Comparison of ENCODE assay signal across 28 cellular contexts in the genomic region with DNA sequence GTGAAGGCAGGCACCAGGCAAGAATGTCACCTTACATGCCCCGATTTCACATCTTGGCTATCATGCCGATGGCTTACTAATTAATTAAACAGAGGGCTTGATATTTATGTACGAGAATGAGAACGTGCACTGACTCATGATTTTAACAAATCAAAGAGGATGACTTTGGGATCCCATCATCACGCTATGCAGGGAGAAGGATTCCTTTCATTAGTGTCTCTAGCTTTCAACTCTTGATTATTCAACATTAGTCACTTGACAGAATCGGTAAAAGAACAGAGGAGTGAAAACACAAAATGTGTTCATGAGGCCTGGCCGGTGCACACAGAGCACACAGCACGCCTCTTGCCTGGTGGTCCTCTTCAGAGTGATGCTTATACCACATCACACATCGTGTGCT.
DNase-seq lines count a peak whose midpoint lies in the region; ATAC-seq, FAIRE-seq and TF ChIP-seq lines count a peak whose summit lies in the region.
"Had no signal": no experiment of that assay in that cellular context is flagged by ENCODE, and none has a peak within 500 bp of the region (broad histone marks: within the 10 kb centered on the region; RNA-seq: fewer than 3 reads in every experiment).

No MANE protein-coding gene starts in this region.

- H3K27me3 ChIP-seq in astrocyte (ENCODE audit: insufficient read depth, low read length) (no peaks in the 10 kb centered on the region), vagina (no peaks in the 10 kb centered on the region), left lung (no peaks in the 10 kb centered on the region)
- H3K27me3 ChIP-seq: gastrocnemius medialis, MG63, SJCRH30, transverse colon had no signal

- no peak overlapping the region for H3K4me3 Mint-ChIP-seq in astrocyte (ENCODE audit: unreplicated experiment)
- H3K4me3 Mint-ChIP-seq: activated CD8-positive, alpha-beta T cell treated with anti-CD3 and anti-CD28 coated beads, Interleukin-2, amount 10 ng/mL, durations not matched to agents 7 days and 5 days; activated naive CD4-positive, alpha-beta T cell treated with anti-CD3 and anti-CD28 coated beads, Interleukin-2, amount 10 ng/mL, durations not matched to agents 7 days and 5 days; natural killer cell had no signal

- no peak overlapping the region for H3K4me3 ChIP-seq in astrocyte (ENCODE audit: insufficient read depth, low read depth, low read length)
- H3K4me3 ChIP-seq in epithelial cell of proximal tubule (ENCODE audit: low read depth, low read length) = no peak overlapping the region
- no peak overlapping the region for H3K4me3 ChIP-seq in vagina
- H3K4me3 ChIP-seq in left lung = no peak overlapping the region
- H3K4me3 ChIP-seq: gastrocnemius medialis, lung, MG63, mucosa of descending colon, SJCRH30, transverse colon had no signal

- H3K4me1 ChIP-seq in astrocyte (ENCODE audit: insufficient read depth, low read length) (peaks cover 16% of the 10 kb centered on the region), vagina (no peaks in the 10 kb centered on the region), left lung (no peaks in the 10 kb centered on the region)
- H3K4me1 ChIP-seq: gastrocnemius medialis, SJCRH30, transverse colon had no signal

- H3K9me3 ChIP-seq in astrocyte (ENCODE audit: insufficient read depth, low read depth, low read length) (peaks cover 4% of the 10 kb centered on the region), vagina (no peaks in the 10 kb centered on the region), left lung (peaks cover 0 to 23% of the 10 kb centered on the region in 2 donors)
- H3K9me3 ChIP-seq: gastrocnemius medialis had no signal

- no peaks in the 10 kb centered on the region for H4K20me1 ChIP-seq in astrocyte (ENCODE audit: insufficient read depth, low read length)

- H3K79me2 ChIP-seq in astrocyte (ENCODE audit: insufficient read depth, low read length) = no peaks in the 10 kb centered on the region

- peaks cover 6% of the 10 kb centered on the region for H3K36me3 Mint-ChIP-seq in astrocyte (ENCODE audit: low read depth, unreplicated experiment)

- peak overlapping the region; percentile 6 for H3K9ac ChIP-seq in astrocyte (ENCODE audit: low read length)

- H3K36me3 ChIP-seq in astrocyte (ENCODE audit: insufficient read depth, low read length) = peaks cover 7% of the 10 kb centered on the region
- no peaks in the 10 kb centered on the region for H3K36me3 ChIP-seq in vagina
- peaks cover 0 to 14% of the 10 kb centered on the region in 2 donors for H3K36me3 ChIP-seq in left lung
- H3K36me3 ChIP-seq: gastrocnemius medialis, transverse colon had no signal

- H3K27me3 Mint-ChIP-seq in astrocyte (ENCODE audit: low read depth, unreplicated experiment) = no peaks in the 10 kb centered on the region
- H3K27me3 Mint-ChIP-seq: activated naive CD4-positive, alpha-beta T cell treated with anti-CD3 and anti-CD28 coated beads, Interleukin-2, amount 10 ng/mL, durations not matched to agents 7 days and 5 days had no signal

- H3K4me2 ChIP-seq in astrocyte (ENCODE audit: low read length) = peak overlapping the region; percentile 62

- H2AFZ ChIP-seq in astrocyte (ENCODE audit: low read depth, low read length) = peak overlapping the region; percentile 32

- FAIRE-seq in astrocyte (lab: Jason Lieb, UNC) = peak; percentile 34
- FAIRE-seq: D721Med, GM18507, GM19239, H54 had no signal

- DNase-seq in HCEC 1CT (peak; percentile 81), astrocyte (ENCODE audit: low read depth) (peak; percentile 45), epithelial cell of proximal tubule (ENCODE audit: low read depth) (peak; percentile 69), OCI-M2 (lab: John Stamatoyannopoulos, UW; ENCODE audit: unreplicated experiment) (no peak), vagina (ENCODE audit: extremely low spot score in 2 of 2) (no peak), left lung (no peak)
- DNase-seq: activated CD4-positive, alpha-beta T cell treated with anti-CD3 and anti-CD28 coated beads for 4 hours; activated CD8-positive, alpha-beta T cell treated with anti-CD3 and anti-CD28 coated beads, Interleukin-2, amount 10 ng/mL, durations not matched to agents 7 days and 5 days; activated naive CD4-positive, alpha-beta T cell treated with anti-CD3 and anti-CD28 coated beads, Interleukin-2, amount 10 ng/mL, durations not matched to agents 7 days and 5 days; gastrocnemius medialis; KG1; MG63; mucosa of descending colon; natural killer cell; NCI-H2029; NCI-H524 treated with DMSO at 0.1 percent for 48 hours; SJCRH30; stimulated activated CD4-positive, alpha-beta T cell treated with anti-CD3 and anti-CD28 coated beads, Interleukin-4, amount 100 ng/mL, for 24 hours; T-helper 9 cell; transverse colon; WERI-Rb-1 had no signal

- H3K4me1 Mint-ChIP-seq in astrocyte (ENCODE audit: low read depth, unreplicated experiment) = no peaks in the 10 kb centered on the region
- H3K4me1 Mint-ChIP-seq: activated naive CD4-positive, alpha-beta T cell treated with anti-CD3 and anti-CD28 coated beads, Interleukin-2, amount 10 ng/mL, durations not matched to agents 7 days and 5 days; natural killer cell had no signal

- ATAC-seq in GM18907 (IDR thresholded peaks at IDR 0.05; ENCODE audit: unreplicated experiment) (no peak), left lung (no peak)
- ATAC-seq: activated CD8-positive, alpha-beta T cell treated with anti-CD3 and anti-CD28 coated beads, Interleukin-2, amount 10 ng/mL, durations not matched to agents 7 days and 5 days; gastrocnemius medialis; mucosa of descending colon; natural killer cell had no signal

- TF ChIP-seq CTCF in astrocyte (IDR thresholded peaks at IDR 0.05; ENCODE audit: insufficient read depth, low read depth, low read length) (no peak), epithelial cell of proximal tubule (conservative IDR thresholded peaks at IDR 0.05; ENCODE audit: low read depth, low read length) (no peak), vagina (IDR thresholded peaks at IDR 0.05) (no peak), left lung (IDR thresholded peaks at IDR 0.05) (no peak)

- peaks cover 17% of the 10 kb centered on the region for H3K9me3 Mint-ChIP-seq in astrocyte (ENCODE audit: unreplicated experiment)

- TF ChIP-seq POLR2A in vagina (IDR thresholded peaks at IDR 0.05) = no peak

- intact Hi-C loops in vagina (cut with DNase I) = no loop called here
- intact Hi-C loops in left lung (cut with DNase I) = no loop called here

- no peak overlapping the region for H3K27ac Mint-ChIP-seq in astrocyte (ENCODE audit: unreplicated experiment)
- H3K27ac Mint-ChIP-seq: activated CD8-positive, alpha-beta T cell treated with anti-CD3 and anti-CD28 coated beads, Interleukin-2, amount 10 ng/mL, durations not matched to agents 7 days and 5 days; activated naive CD4-positive, alpha-beta T cell treated with anti-CD3 and anti-CD28 coated beads, Interleukin-2, amount 10 ng/mL, durations not matched to agents 7 days and 5 days; natural killer cell had no signal

- H3K27ac ChIP-seq in astrocyte (ENCODE audit: low read depth, low read length) (no peak overlapping the region), vagina (no peak overlapping the region), left lung (no peak overlapping the region)
- H3K27ac ChIP-seq: gastrocnemius medialis, HL-60, SJCRH30, transverse colon, WERI-Rb-1 had no signal

Comparison
In these comparisons a context has a peak if more than half of its experiments do, and no peak if none do; other contexts are left out.
1. DNase-seq: peak in HCEC 1CT (single experiment), astrocyte (single experiment) and epithelial cell of proximal tubule (single experiment); none in OCI-M2 (single experiment), vagina (0 of 2) and left lung (0 of 2).